2 cellular contexts compared by ENCODE assay signal in genomic region chr12:115467531-115467930, GRCh38.
TF ChIP-seq lines count a peak whose summit lies in the region.

No MANE protein-coding gene starts in this region.

TF ChIP-seq in IMR-90, 13 proteins besides CTCF, POLR2A, EP300 and RAD21:
- TF ChIP-seq MXI1 (IDR thresholded peaks at IDR 0.05; ENCODE audit: borderline replicate concordance, low read depth, low read length) (no peak), RCOR1 (IDR thresholded peaks at IDR 0.05; ENCODE audit: insufficient replicate concordance, low read length) (no peak), MAZ (IDR thresholded peaks at IDR 0.05; ENCODE audit: borderline replicate concordance, low read depth, low read length) (no peak), SMC3 (IDR thresholded peaks at IDR 0.05; ENCODE audit: low read depth, low read length) (no peak), MAFK (IDR thresholded peaks at IDR 0.05; ENCODE audit: low read depth, low read length) (no peak), RFX5 (IDR thresholded peaks at IDR 0.05; ENCODE audit: low read depth, low read length) (no peak), CHD1 (IDR thresholded peaks at IDR 0.05; ENCODE audit: low read depth, low read length) (no peak), NFE2L2 (IDR thresholded peaks at IDR 0.05; ENCODE audit: low read depth, low read length) (no peak), BHLHE40 (IDR thresholded peaks at IDR 0.05; ENCODE audit: low read depth, low read length) (no peak), USF2 (IDR thresholded peaks at IDR 0.05; ENCODE audit: low read depth, low read length) (no peak), ELK1 (IDR thresholded peaks at IDR 0.05; ENCODE audit: borderline replicate concordance, low read depth, low read length) (no peak), CEBPB (IDR thresholded peaks at IDR 0.05; ENCODE audit: low read depth, low read length) (no peak), FOS (IDR thresholded peaks at IDR 0.05; ENCODE audit: low read depth, low read length) (no peak)

TF ChIP-seq in SK-N-SH, 30 proteins besides CTCF, POLR2A, EP300 and RAD21:
- TF ChIP-seq GABPA (IDR thresholded peaks at IDR 0.05; ENCODE audit: low read depth) = no peak
- no peak for TF ChIP-seq RFX5 (IDR thresholded peaks at IDR 0.05; ENCODE audit: low read length)
- TF ChIP-seq NFIC (IDR thresholded peaks at IDR 0.05; ENCODE audit: borderline replicate concordance) = no peak
- TF ChIP-seq NRF1 (IDR thresholded peaks at IDR 0.05; ENCODE audit: low read depth, low read length) = no peak
- TF ChIP-seq FOXJ3 (CRISPR knock-in tag; IDR thresholded peaks at IDR 0.05) = no peak
- TF ChIP-seq GATA2 (CRISPR knock-in tag; IDR thresholded peaks at IDR 0.05) = no peak
- no peak for TF ChIP-seq FOXM1 (IDR thresholded peaks at IDR 0.05; ENCODE audit: low read depth)
- no peak for TF ChIP-seq REST (IDR thresholded peaks at IDR 0.05; ENCODE audit: low read depth, low read length)
- no peak for TF ChIP-seq USF2 (IDR thresholded peaks at IDR 0.05; ENCODE audit: borderline replicate concordance, low read depth, low read length)
- no peak for TF ChIP-seq POLR2AphosphoS5 (IDR thresholded peaks at IDR 0.05; ENCODE audit: low read depth, low read length)
- TF ChIP-seq SMC3 (IDR thresholded peaks at IDR 0.05; ENCODE audit: low read depth, low read length) = no peak
